Comparison of ENCODE assay signal across 12 cellular contexts in the genomic region with DNA sequence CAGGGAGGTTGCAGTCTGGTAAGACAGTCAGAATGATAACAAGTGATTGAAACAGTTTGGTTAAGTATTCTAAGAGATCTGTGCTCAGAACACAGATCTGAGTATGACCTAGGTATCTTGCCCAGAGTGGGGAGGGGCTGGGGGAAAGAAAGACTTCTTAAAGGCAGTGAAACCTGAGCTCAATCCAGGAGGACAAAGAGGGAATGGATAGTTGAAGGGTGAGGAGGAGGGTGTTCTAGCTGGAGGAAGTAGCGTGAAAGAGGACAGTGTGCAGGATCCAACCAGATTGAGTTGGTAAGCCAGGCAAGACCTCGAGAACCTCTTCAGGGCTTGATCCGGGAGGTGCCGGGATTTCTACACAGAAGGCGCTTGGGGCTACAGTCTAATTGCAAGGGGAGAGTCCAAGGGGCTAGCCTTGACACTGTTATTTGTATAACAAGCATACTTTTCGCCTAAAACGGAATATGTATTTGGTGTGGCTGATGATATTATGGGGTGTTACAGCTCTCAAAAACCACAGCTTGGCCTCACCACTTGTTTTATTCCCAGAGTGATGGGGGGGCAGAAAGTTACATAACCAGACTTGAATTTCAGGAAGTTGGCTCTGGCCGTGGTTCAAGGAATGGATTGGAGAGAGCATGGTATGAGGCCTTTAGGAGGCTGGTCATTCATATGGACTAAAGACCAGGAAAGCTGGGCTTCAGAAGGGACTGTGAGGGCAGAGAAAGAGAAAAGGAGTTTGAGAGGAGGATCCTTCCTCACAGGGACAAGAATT. TPM values are rescaled to one million over a fixed set of nuclear protein-coding genes. Genes with fewer than 3 reads are reported as not detected.
A peak's percentile ranks its signal among the peaks of the same experiment; 100 is the strongest.
DNase-seq lines count a peak whose midpoint lies in the region; ATAC-seq and TF ChIP-seq lines count a peak whose summit lies in the region.
"Had no signal": no experiment of that assay in that cellular context is flagged by ENCODE, and none has a peak within 500 bp of the region (broad histone marks: within the 10 kb centered on the region; RNA-seq: fewer than 3 reads in every experiment).

No MANE protein-coding gene starts in this region.

- peaks cover 99% of the 10 kb centered on the region for H3K4me1 ChIP-seq in left ventricle myocardium inferior

- H3K4me3 ChIP-seq in left ventricle myocardium inferior, result no peak overlapping the region
- H3K4me3 ChIP-seq: thoracic aorta had no signal

- no peaks in the 10 kb centered on the region for H3K27me3 Mint-ChIP-seq in activated CD4-positive, alpha-beta T cell treated with anti-CD3 and anti-CD28 coated beads for 36 hours
- H3K27me3 Mint-ChIP-seq in activated CD4-positive, alpha-beta memory T cell treated with anti-CD3 and anti-CD28 coated beads for 36 hours, result no peaks in the 10 kb centered on the region
- H3K27me3 Mint-ChIP-seq in stimulated activated memory B cell treated with anti-CD40 and anti-IgM and Interleukin-4, amounts not matched to agents 10 μg/mL and 1 μg/mL and 100 μg/mL, for 72 hours, result no peaks in the 10 kb centered on the region

- no peak for TF ChIP-seq CTCF in left ventricle myocardium inferior (IDR thresholded peaks at IDR 0.05; ENCODE audit: borderline replicate concordance)

- peak overlapping the region; percentile 83 for H3K27ac ChIP-seq in left ventricle myocardium inferior (replicated peaks)
- H3K27ac ChIP-seq: thoracic aorta, VCaP had no signal

- CTCF ChIA-PET in activated CD4-positive, alpha-beta T cell treated with anti-CD3 and anti-CD28 coated beads for 36 hours (lab: Charles Lee), result interaction anchor here (1.1 to 2.0 kb wide), 3 partner anchors 11 to 49 kb away, joined by 3 to 13 read pairs (median 8); no protein-coding TSS in a partner anchor
- CTCF ChIA-PET in activated CD4-positive, alpha-beta memory T cell treated with anti-CD3 and anti-CD28 coated beads for 36 hours (lab: Charles Lee), result interaction anchor here (0.7 to 2.7 kb wide), 5 partner anchors 12 to 49 kb away, joined by 3 to 9 read pairs (median 4); no protein-coding TSS in a partner anchor

- intact Hi-C loops in activated CD4-positive, alpha-beta T cell treated with anti-CD3 and anti-CD28 coated beads for 36 hours (cut with DNase I, micrococcal nuclease), result no loop called here
- intact Hi-C loops in activated CD4-positive, alpha-beta memory T cell treated with anti-CD3 and anti-CD28 coated beads for 36 hours (cut with micrococcal nuclease), result no loop called here
- intact Hi-C loops in left ventricle myocardium inferior (cut with micrococcal nuclease), result no loop called here

- peak; percentile 31 for ATAC-seq in activated CD4-positive, alpha-beta T cell treated with anti-CD3 and anti-CD28 coated beads for 36 hours
- ATAC-seq in stimulated activated memory B cell treated with anti-CD40 and anti-IgM and Interleukin-4, amounts not matched to agents 10 μg/mL and 1 μg/mL and 100 μg/mL, for 72 hours, result no peak
- ATAC-seq in SK-N-SH treated with all-trans-retinoic acid at 6 μM for 48 hours, result no peak

- peaks cover 73% of the 10 kb centered on the region for H3K4me1 Mint-ChIP-seq in activated CD4-positive, alpha-beta T cell treated with anti-CD3 and anti-CD28 coated beads for 36 hours
- peaks cover 80% of the 10 kb centered on the region for H3K4me1 Mint-ChIP-seq in activated CD4-positive, alpha-beta memory T cell treated with anti-CD3 and anti-CD28 coated beads for 36 hours (ENCODE audit: low read depth)
- peaks cover 82% of the 10 kb centered on the region for H3K4me1 Mint-ChIP-seq in stimulated activated memory B cell treated with anti-CD40 and anti-IgM and Interleukin-4, amounts not matched to agents 10 μg/mL and 1 μg/mL and 100 μg/mL, for 72 hours

- no peaks in the 10 kb centered on the region for H3K9me3 Mint-ChIP-seq in activated CD4-positive, alpha-beta T cell treated with anti-CD3 and anti-CD28 coated beads for 36 hours (ENCODE audit: low read depth)
- H3K9me3 Mint-ChIP-seq in activated CD4-positive, alpha-beta memory T cell treated with anti-CD3 and anti-CD28 coated beads for 36 hours, result no peaks in the 10 kb centered on the region
- no peaks in the 10 kb centered on the region for H3K9me3 Mint-ChIP-seq in stimulated activated memory B cell treated with anti-CD40 and anti-IgM and Interleukin-4, amounts not matched to agents 10 μg/mL and 1 μg/mL and 100 μg/mL, for 72 hours

- no peaks in the 10 kb centered on the region for H3K9me3 ChIP-seq in left ventricle myocardium inferior (replicated peaks)
- H3K9me3 ChIP-seq: thoracic aorta had no signal

- no peaks in the 10 kb centered on the region for H3K27me3 ChIP-seq in left ventricle myocardium inferior (ENCODE audit: low read depth)

- no peak overlapping the region for H3K4me3 Mint-ChIP-seq in activated CD4-positive, alpha-beta T cell treated with anti-CD3 and anti-CD28 coated beads for 36 hours
- H3K4me3 Mint-ChIP-seq in activated CD4-positive, alpha-beta memory T cell treated with anti-CD3 and anti-CD28 coated beads for 36 hours, result no peak overlapping the region
- no peak overlapping the region for H3K4me3 Mint-ChIP-seq in stimulated activated memory B cell treated with anti-CD40 and anti-IgM and Interleukin-4, amounts not matched to agents 10 μg/mL and 1 μg/mL and 100 μg/mL, for 72 hours

- peak overlapping the region; percentile 58 for H3K27ac Mint-ChIP-seq in activated CD4-positive, alpha-beta T cell treated with anti-CD3 and anti-CD28 coated beads for 36 hours
- peak overlapping the region; percentile 80 for H3K27ac Mint-ChIP-seq in activated CD4-positive, alpha-beta memory T cell treated with anti-CD3 and anti-CD28 coated beads for 36 hours
- H3K27ac Mint-ChIP-seq in stimulated activated memory B cell treated with anti-CD40 and anti-IgM and Interleukin-4, amounts not matched to agents 10 μg/mL and 1 μg/mL and 100 μg/mL, for 72 hours, result peak overlapping the region; percentile 66

- peaks cover 26% of the 10 kb centered on the region for H3K36me3 Mint-ChIP-seq in activated CD4-positive, alpha-beta T cell treated with anti-CD3 and anti-CD28 coated beads for 36 hours (ENCODE audit: low read depth)
- H3K36me3 Mint-ChIP-seq in activated CD4-positive, alpha-beta memory T cell treated with anti-CD3 and anti-CD28 coated beads for 36 hours, result peaks cover 7% of the 10 kb centered on the region
- H3K36me3 Mint-ChIP-seq in stimulated activated memory B cell treated with anti-CD40 and anti-IgM and Interleukin-4, amounts not matched to agents 10 μg/mL and 1 μg/mL and 100 μg/mL, for 72 hours, result peaks cover 29% of the 10 kb centered on the region

- DNase-seq in activated CD4-positive, alpha-beta T cell treated with anti-CD3 and anti-CD28 coated beads for 36 hours, result no peak
- no peak for DNase-seq in activated CD4-positive, alpha-beta T cell treated with anti-CD3 and anti-CD28 coated beads, Interleukin-2, amount 50 U/mL, for 4 hours
- peak; percentile 22 for DNase-seq in activated CD4-positive, alpha-beta memory T cell treated with anti-CD3 and anti-CD28 coated beads for 36 hours
- DNase-seq in left ventricle myocardium inferior (no peak), C1 segment of cervical spinal cord (lab: John Stamatoyannopoulos, UW) (no peak), kidney tubule cell (ENCODE audit: low spot score) (no peak)
- DNase-seq: cerebellar nuclear complex, NCI-H446 had no signal

- no peaks in the 10 kb centered on the region for H3K36me3 ChIP-seq in left ventricle myocardium inferior
- H3K36me3 ChIP-seq: thoracic aorta had no signal

- POLR2A ChIA-PET in activated CD4-positive, alpha-beta T cell treated with anti-CD3 and anti-CD28 coated beads for 36 hours (lab: Charles Lee), result interaction anchor here (0.6 kb wide), 1 partner anchor 32 kb away, joined by 4 read pairs; no protein-coding TSS in a partner anchor
- POLR2A ChIA-PET in activated CD4-positive, alpha-beta memory T cell treated with anti-CD3 and anti-CD28 coated beads for 36 hours (lab: Charles Lee), result interaction anchor here (1.1 to 1.3 kb wide), 3 partner anchors 15 to 32 kb away, joined by 3 read pairs; no protein-coding TSS in a partner anchor

TF ChIP-seq in SK-N-SH treated with all-trans-retinoic acid at 6 μM for 48 hours, 23 proteins besides CTCF, POLR2A, EP300 and RAD21:
- no peak for TF ChIP-seq ESRRG (CRISPR knock-in tag; IDR thresholded peaks at IDR 0.05)
- TF ChIP-seq TOX (CRISPR knock-in tag; IDR thresholded peaks at IDR 0.05; ENCODE audit: borderline replicate concordance), result no peak
- TF ChIP-seq ZNF565 (CRISPR knock-in tag; conservative IDR thresholded peaks at IDR 0.05; ENCODE audit: low read depth), result no peak
- TF ChIP-seq BACH2 (CRISPR knock-in tag; IDR thresholded peaks at IDR 0.05; ENCODE audit: borderline replicate concordance), result no peak
- TF ChIP-seq ZNF8 (CRISPR knock-in tag; IDR thresholded peaks at IDR 0.05), result no peak
- no peak for TF ChIP-seq ZNF70 (CRISPR knock-in tag; IDR thresholded peaks at IDR 0.05)

RNA-seq across cellular contexts. Expression of a gene that starts 19.1 kb away (rescaled TPM):
- total RNA-seq in activated CD4-positive, alpha-beta T cell treated with anti-CD3 and anti-CD28 coated beads for 36 hours, result 10 to 100 TPM; 59.9 to 62.0 TPM
- 10 to 100 TPM; 61.7 to 65.8 TPM for total RNA-seq in activated CD4-positive, alpha-beta memory T cell treated with anti-CD3 and anti-CD28 coated beads for 36 hours
- 42.7 TPM for total RNA-seq in left ventricle myocardium inferior
